ENCODE assay signal across 20 cellular contexts in genomic region chr6:37704066-37704465, GRCh38. TPM values are rescaled to one million over a fixed set of nuclear protein-coding genes. Genes with fewer than 3 reads are reported as not detected.
A peak's percentile ranks its signal among the peaks of the same experiment; 100 is the strongest.
DNase-seq lines count a peak whose midpoint lies in the region; ATAC-seq, FAIRE-seq and TF ChIP-seq lines count a peak whose summit lies in the region.
"Had no signal": no experiment of that assay in that cellular context is flagged by ENCODE, and none has a peak within 500 bp of the region (broad histone marks: within the 10 kb centered on the region; RNA-seq: fewer than 3 reads in every experiment).

No MANE protein-coding gene starts in this region.

- TF ChIP-seq RAD21 in IMR-90 (IDR thresholded peaks at IDR 0.05; ENCODE audit: low read length) = no peak

- H2BK120ac ChIP-seq in IMR-90 (ENCODE audit: low read depth, low read length) = no peak overlapping the region

- no peak for TF ChIP-seq POLR2A in IMR-90 (IDR thresholded peaks at IDR 0.05; ENCODE audit: low read depth, low read length)

- no peak overlapping the region for H4K91ac ChIP-seq in IMR-90 (ENCODE audit: insufficient read depth, low read depth, low read length)

- H3K27ac ChIP-seq in IMR-90 (ENCODE audit: insufficient read depth, low read length) (no peak overlapping the region), parathyroid adenoma (peak overlapping the region; percentile 89), pancreas (no peak overlapping the region)

- H4K20me1 ChIP-seq in IMR-90 (ENCODE audit: insufficient read depth, low read length) = no peaks in the 10 kb centered on the region

- no peaks in the 10 kb centered on the region for H3K36me3 ChIP-seq in IMR-90 (ENCODE audit: control insufficient read depth, insufficient read depth, low read length)
- no peaks in the 10 kb centered on the region for H3K36me3 ChIP-seq in parathyroid adenoma (ENCODE audit: control insufficient read depth, insufficient read depth, low read length)
- no peaks in the 10 kb centered on the region for H3K36me3 ChIP-seq in pancreas
- H3K36me3 ChIP-seq: HAP-1 had no signal

- H3K9ac ChIP-seq in IMR-90 (ENCODE audit: low read depth, low read length) = no peak overlapping the region
- no peak overlapping the region for H3K9ac ChIP-seq in parathyroid adenoma
- H3K9ac ChIP-seq: SK-N-SH had no signal

- no peak overlapping the region for H2BK15ac ChIP-seq in IMR-90 (ENCODE audit: low read depth, low read length)

- CTCF ChIA-PET in IMR-90 (lab: Yijun Ruan, JAX) = interaction anchor here (0.6 to 1.1 kb wide), 2 partner anchors 287 to 939 kb away, joined by 3 to 4 read pairs; no protein-coding TSS in a partner anchor

- H3K79me2 ChIP-seq in parathyroid adenoma = no peaks in the 10 kb centered on the region

- no peak overlapping the region for H4K8ac ChIP-seq in IMR-90 (ENCODE audit: low read depth in 2 of 2, low read length in 2 of 2)

- no peak overlapping the region for H4K5ac ChIP-seq in IMR-90 (ENCODE audit: low read depth, low read length)

- in situ Hi-C loops in IMR-90 (cut with MboI; ENCODE audit: low sequenced_read_pairs) (loop anchor here (10.0 kb wide), 1 partner anchor 301 kb away; no protein-coding TSS in a partner anchor), GM13976 (cut with MboI; ENCODE audit: low sequenced_read_pairs, unreplicated experiment) (loop anchor here (10.0 to 25.0 kb wide), 2 partner anchors 791 to 958 kb away; no protein-coding TSS in a partner anchor)

- no peak overlapping the region for H3K4me3 ChIP-seq in IMR-90 (ENCODE audit: insufficient read depth, low read depth, low read length)
- H3K4me3 ChIP-seq in parathyroid adenoma (ENCODE audit: low read depth, low read length) = no peak overlapping the region
- H3K4me3 ChIP-seq in pancreas = no peak overlapping the region
- H3K4me3 ChIP-seq: HAP-1 had no signal

- 0 out of 2 replicates have a peak overlapping the region, but pooled peaks have one; percentile 45 for H3K14ac ChIP-seq in IMR-90 (replicated peaks; ENCODE audit: low read depth, low read length)

- H3K79me1 ChIP-seq in IMR-90 (ENCODE audit: low read depth in 1 of 2, low read length in 2 of 2) = 0 out of 4 replicates have a peak, but pooled peaks cover 0 to 3% of the 10 kb centered on the region in 2 experiments

- intact Hi-C loops in IMR-90 (cut with micrococcal nuclease) = loop anchor here (2.0 to 10.0 kb wide), 2 partner anchors 115 to 451 kb away; partner anchors contain the start of gene ZFAND3
- intact Hi-C loops in pancreas (cut with DNase I) = no loop called here

- H2AK5ac ChIP-seq in IMR-90 (ENCODE audit: low read depth, low read length) = peak overlapping the region; percentile 59; the same call in 1 of the 2 replicates

- peaks cover 3% of the 10 kb centered on the region for H3K9me1 ChIP-seq in IMR-90 (ENCODE audit: insufficient read depth, low read length)

- no peak overlapping the region for H3K56ac ChIP-seq in IMR-90 (ENCODE audit: extremely low read depth, insufficient read depth, low read length)

- H3K4me1 ChIP-seq in IMR-90 (ENCODE audit: control insufficient read depth, insufficient read depth, low read length) (peaks cover 2% of the 10 kb centered on the region), parathyroid adenoma (peaks cover 16% of the 10 kb centered on the region), pancreas (peaks cover 0 to 4% (median 0%) of the 10 kb centered on the region in 3 donors)

- WGBS in IMR-90 (ENCODE audit: extremely low coverage in 2 of 2, insufficient read length in 1 of 2), 2 experiments = no CpG with 5 or more reads among the region's 2 CpGs
- whole genome bisulfite sequencing in pancreas, 2 donors = 70 to 75% methylated on average over 2 of the region's 2 CpGs

- FAIRE-seq in pancreas (lab: Jason Lieb, UNC) = no peak

- no peak overlapping the region for H2BK20ac ChIP-seq in IMR-90 (ENCODE audit: low read depth, low read length)

- H3K9me3 ChIP-seq in IMR-90 (ENCODE audit: control insufficient read depth, insufficient read depth, low read length) (no peaks in the 10 kb centered on the region), parathyroid adenoma (ENCODE audit: control insufficient read depth, low read length) (no peaks in the 10 kb centered on the region), pancreas (no peaks in the 10 kb centered on the region)
- H3K9me3 ChIP-seq: HAP-1, SK-N-SH had no signal

- H2BK5ac ChIP-seq in IMR-90 (ENCODE audit: low read depth, low read length, poor library complexity, severe bottlenecking) = no peak overlapping the region

- H3K27me3 ChIP-seq in IMR-90 (ENCODE audit: control insufficient read depth, insufficient read depth, low read length) (peaks cover 1% of the 10 kb centered on the region; the same call in 1 of the 2 replicates), parathyroid adenoma (ENCODE audit: control insufficient read depth, insufficient read depth, low read length) (no peaks in the 10 kb centered on the region), pancreas (no peaks in the 10 kb centered on the region)

- no peak overlapping the region for H2AFZ ChIP-seq in IMR-90 (replicated peaks; ENCODE audit: low read length, poor library complexity)
- peak overlapping the region; percentile 98 for H2AFZ ChIP-seq in parathyroid adenoma

- 0 out of 2 replicates have a peak overlapping the region, but pooled peaks have one; percentile 27 for H3K23ac ChIP-seq in IMR-90 (ENCODE audit: low read depth, low read length)

- H2AK9ac ChIP-seq in IMR-90 (replicated peaks; ENCODE audit: low read depth, low read length, poor library complexity) = no peak overlapping the region

- H3K4ac ChIP-seq in IMR-90 (ENCODE audit: low read depth, low read length) = peak overlapping the region; percentile 34; the same call in 1 of the 2 replicates

- dilution Hi-C loops in IMR-90 (cut with HindIII; ENCODE audit: low sequenced_read_pairs, unreplicated experiment) = no loop called here

- ATAC-seq in IMR-90 (ENCODE audit: low read depth) (no peak), esophagus mucosa (peak; percentile 23), pancreas (no peak)
- ATAC-seq: Panc1 had no signal

- no TSS peak for BruUV-seq in IMR-90 (replicated peaks; lab: Mats Ljungman, UMichigan)

- H3K18ac ChIP-seq in IMR-90 (ENCODE audit: low read depth, low read length) = no peak overlapping the region

- DNase-seq in NCI-H82 (lab: John Stamatoyannopoulos, UW) = peak; percentile 48
- DNase-seq in NCI-H82 treated with DMSO at 0.1 percent for 48 hours (lab: John Stamatoyannopoulos, UW; ENCODE audit: unreplicated experiment) = no peak
- DNase-seq in IMR-90 = no peak
- no peak for DNase-seq in GM13976 (ENCODE audit: low spot score)
- DNase-seq in pancreas = no peak
- no peak for DNase-seq in ureter (ENCODE audit: low spot score)
- DNase-seq: 8988T, AML-193, DMS 273 treated with DMSO at 0.1 percent for 48 hours, DMS79 treated with DMSO at 0.1 percent for 48 hours, GM23248, MV-4-11, NCI-H1694 treated with DMSO at 0.1 percent for 48 hours, NCI-H2081 treated with DMSO at 0.1 percent for 48 hours, SIG-M5, SK-N-SH had no signal

- TF ChIP-seq CTCF in IMR-90 (conservative IDR thresholded peaks at IDR 0.05; ENCODE audit: low read depth, low read length) = no peak
- TF ChIP-seq CTCF in parathyroid adenoma (IDR thresholded peaks at IDR 0.05) = no peak
- TF ChIP-seq CTCF in GM13976 (IDR thresholded peaks at IDR 0.05; ENCODE audit: borderline replicate concordance, control extremely low read depth, extremely low read depth, insufficient read depth, missing control alignments) = no peak
- TF ChIP-seq CTCF in pancreas (IDR thresholded peaks at IDR 0.05) = no peak

- POLR2A ChIA-PET in IMR-90 (lab: Charles Lee; ENCODE audit: unreplicated experiment) = no interaction called here

- H3K4me2 ChIP-seq in IMR-90 (ENCODE audit: low read depth, low read length) (no peak overlapping the region), parathyroid adenoma (ENCODE audit: low read length) (no peak overlapping the region)
- H3K4me2 ChIP-seq: SK-N-SH had no signal

TF ChIP-seq in IMR-90, 13 proteins besides CTCF, POLR2A, EP300 and RAD21 (continues in another document):
- TF ChIP-seq FOS (IDR thresholded peaks at IDR 0.05; ENCODE audit: low read depth, low read length) (no peak), CEBPB (IDR thresholded peaks at IDR 0.05; ENCODE audit: low read depth, low read length) (no peak), ELK1 (IDR thresholded peaks at IDR 0.05; ENCODE audit: borderline replicate concordance, low read depth, low read length) (no peak), RFX5 (IDR thresholded peaks at IDR 0.05; ENCODE audit: low read depth, low read length) (no peak), RCOR1 (IDR thresholded peaks at IDR 0.05; ENCODE audit: insufficient replicate concordance, low read length) (no peak), MXI1 (IDR thresholded peaks at IDR 0.05; ENCODE audit: borderline replicate concordance, low read depth, low read length) (no peak), CHD1 (IDR thresholded peaks at IDR 0.05; ENCODE audit: low read depth, low read length) (no peak), SMC3 (IDR thresholded peaks at IDR 0.05; ENCODE audit: low read depth, low read length) (no peak), MAZ (IDR thresholded peaks at IDR 0.05; ENCODE audit: borderline replicate concordance, low read depth, low read length) (no peak), USF2 (IDR thresholded peaks at IDR 0.05; ENCODE audit: low read depth, low read length) (no peak), NFE2L2 (IDR thresholded peaks at IDR 0.05; ENCODE audit: low read depth, low read length) (no peak), BHLHE40 (IDR thresholded peaks at IDR 0.05; ENCODE audit: low read depth, low read length) (no peak)

RNA-seq across cellular contexts. Expression of gene MDGA1, which starts 6.4 kb away (rescaled TPM):
- total RNA-seq in IMR-90 (2012; rRNA removed) (4.3 and 5.0 TPM in 2 replicates), esophagus mucosa (9.2 TPM), pancreas (1 to 10 TPM in 2 of 6 donors, under 1 TPM in 4; 0.09 to 3.4 (median 0.36) TPM), ureter (1.6 TPM)
- polyA plus RNA-seq in IMR-90 (2012; rRNA removed) (13.4 and 17.2 TPM in 2 replicates), pancreas (1 to 10 TPM in 1 of 2 donors, under 1 TPM in 1; 0.91 to 1.3 TPM)
- polyA plus RNA-seq in IMR-90 (2012; cell fraction: cytosol; rRNA removed) = 8.5 and 11.7 TPM in 2 replicates
- polyA plus RNA-seq in IMR-90 (2012; cell fraction: nucleus; rRNA removed; ENCODE audit: low replicate concordance) = 23.1 and 50.4 TPM in 2 replicates
